In the genomic region with DNA sequence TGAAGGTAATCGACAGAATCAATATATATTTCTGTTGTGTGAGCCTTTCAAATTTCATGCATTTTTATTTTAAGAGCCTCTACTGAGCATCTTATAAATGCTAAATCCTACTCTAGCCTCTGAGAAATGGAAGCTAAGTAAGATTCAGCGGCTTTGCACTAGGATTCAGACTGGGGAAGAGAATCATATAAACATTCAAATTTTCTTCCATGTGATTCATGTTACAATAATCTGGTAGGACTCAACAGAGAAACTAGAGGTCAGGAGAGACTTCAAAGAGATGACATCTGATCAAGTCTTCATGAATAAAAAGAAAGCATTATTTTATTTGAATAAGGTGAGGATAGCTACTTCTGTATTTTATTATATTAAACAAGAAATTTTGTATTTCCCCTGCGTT, we compare ENCODE assay signal across 15 cellular contexts.
DNase-seq lines count a peak whose midpoint lies in the region; ATAC-seq and TF ChIP-seq lines count a peak whose summit lies in the region.
"Had no signal": no experiment of that assay in that cellular context is flagged by ENCODE, and none has a peak within 500 bp of the region (broad histone marks: within the 10 kb centered on the region; RNA-seq: fewer than 3 reads in every experiment).

No MANE protein-coding gene starts in this region.

- H3K27ac ChIP-seq in OCI-LY7 (ENCODE audit: low read depth, low read length, poor library complexity, severe bottlenecking) (peak overlapping the region; percentile 74), osteoblast (ENCODE audit: low read depth, low read length) (no peak overlapping the region)

- no peaks in the 10 kb centered on the region for H3K27me3 ChIP-seq in osteoblast (ENCODE audit: insufficient read depth, low read length)

- no peaks in the 10 kb centered on the region; the same call in 1 of the 2 replicates for H3K9me3 ChIP-seq in OCI-LY7 (ENCODE audit: low read length)
- no peaks in the 10 kb centered on the region for H3K9me3 ChIP-seq in osteoblast (ENCODE audit: low read depth, low read length)

- no peak for TF ChIP-seq CTCF in OCI-LY7 (conservative IDR thresholded peaks at IDR 0.05; ENCODE audit: low read length)
- no peak for TF ChIP-seq CTCF in choroid plexus epithelial cell (conservative IDR thresholded peaks at IDR 0.05; ENCODE audit: low read depth, low read length)
- TF ChIP-seq CTCF in osteoblast (IDR thresholded peaks at IDR 0.05; ENCODE audit: extremely low read depth, low read depth, low read length) = no peak

- DNase-seq in EL (peak; percentile 25), OCI-LY7 (ENCODE audit: low spot score) (no peak), choroid plexus epithelial cell (ENCODE audit: low read depth) (peak; percentile 56), osteoblast (ENCODE audit: insufficient read length, low spot score, missing footprints) (peak; percentile 23)
- DNase-seq in stimulated activated naive B cell treated with anti-CD40 and anti-IgM and Interleukin-4, amounts not matched to agents 10 μg/mL and 1 μg/mL and 100 μg/mL, for 72 hours = no peak
- DNase-seq: COR-L47, DMS153, KBM-7, NCI-H1092, NCI-H146, NCI-H2081, NCI-H774 had no signal

- H3K36me3 Mint-ChIP-seq in stimulated activated naive B cell treated with anti-CD40 and anti-IgM and Interleukin-4, amounts not matched to agents 10 μg/mL and 1 μg/mL and 100 μg/mL, for 72 hours = no peaks in the 10 kb centered on the region

- peaks cover 0 to 2% of the 10 kb centered on the region in 2 donors for H3K4me1 Mint-ChIP-seq in stimulated activated naive B cell treated with anti-CD40 and anti-IgM and Interleukin-4, amounts not matched to agents 10 μg/mL and 1 μg/mL and 100 μg/mL, for 72 hours

- H3K9me2 ChIP-seq in OCI-LY7 (ENCODE audit: insufficient read depth, low read length) = no peaks in the 10 kb centered on the region

- H2AFZ ChIP-seq in OCI-LY7 (ENCODE audit: low read length) (no peak overlapping the region), osteoblast (ENCODE audit: low read length) (no peak overlapping the region)

- no peaks in the 10 kb centered on the region for H3K79me2 ChIP-seq in OCI-LY7 (ENCODE audit: insufficient read depth, low read depth, low read length)
- H3K79me2 ChIP-seq in osteoblast (ENCODE audit: insufficient read depth, low read length) = no peaks in the 10 kb centered on the region

- H3K4me1 ChIP-seq in OCI-LY7 (ENCODE audit: insufficient read depth, low read length, poor library complexity, severe bottlenecking) (peaks cover 32% of the 10 kb centered on the region), osteoblast (ENCODE audit: insufficient read depth, low read length) (peaks cover 5% of the 10 kb centered on the region)

- no peak for ATAC-seq in SK-N-SH treated with all-trans-retinoic acid at 6 μM for 48 hours
- ATAC-seq in GM21526 (IDR thresholded peaks at IDR 0.05; ENCODE audit: low FRiP score, unreplicated experiment) = no peak
- no peak for ATAC-seq in stimulated activated naive B cell treated with anti-CD40 and anti-IgM and Interleukin-4, amounts not matched to agents 10 μg/mL and 1 μg/mL and 100 μg/mL, for 72 hours (replicated peaks)
- ATAC-seq: HCT116 had no signal

- H3K4me3 Mint-ChIP-seq in stimulated activated naive B cell treated with anti-CD40 and anti-IgM and Interleukin-4, amounts not matched to agents 10 μg/mL and 1 μg/mL and 100 μg/mL, for 72 hours = no peak overlapping the region

- intact Hi-C loops in OCI-LY7 (cut with micrococcal nuclease; ENCODE audit: unreplicated experiment) = no loop called here

- CTCF ChIA-PET in OCI-LY7 (lab: Charles Lee; ENCODE audit: unreplicated experiment) = no interaction called here

- no peak overlapping the region for H3K4me2 ChIP-seq in OCI-LY7 (ENCODE audit: low read length)
- no peak overlapping the region for H3K4me2 ChIP-seq in osteoblast (ENCODE audit: insufficient read depth, low read length)

- POLR2A ChIA-PET in OCI-LY7 (lab: Charles Lee) = interaction anchor here (0.7 to 2.8 kb wide), 7 partner anchors 8 to 98 kb away, joined by 3 to 10 read pairs (median 4); no protein-coding TSS in a partner anchor

- H3K9me3 Mint-ChIP-seq in stimulated activated naive B cell treated with anti-CD40 and anti-IgM and Interleukin-4, amounts not matched to agents 10 μg/mL and 1 μg/mL and 100 μg/mL, for 72 hours = peaks cover 9 to 11% of the 10 kb centered on the region in 2 donors

- no peak overlapping the region for H3K4me3 ChIP-seq in OCI-LY7 (ENCODE audit: low read depth, low read length, poor library complexity, severe bottlenecking)
- no peak overlapping the region for H3K4me3 ChIP-seq in choroid plexus epithelial cell (ENCODE audit: low read depth, low read length)
- H3K4me3 ChIP-seq in osteoblast (ENCODE audit: insufficient read depth, low read length) = no peak overlapping the region

- H4K20me1 ChIP-seq in OCI-LY7 (ENCODE audit: insufficient read depth, low read length) = no peaks in the 10 kb centered on the region
- H4K20me1 ChIP-seq in osteoblast (ENCODE audit: insufficient read depth, low read length) = no peaks in the 10 kb centered on the region

- H3K27ac Mint-ChIP-seq in stimulated activated naive B cell treated with anti-CD40 and anti-IgM and Interleukin-4, amounts not matched to agents 10 μg/mL and 1 μg/mL and 100 μg/mL, for 72 hours = no peak overlapping the region

- no TSS peak for BruUV-seq in OCI-LY7 (replicated peaks; lab: Mats Ljungman, UMichigan)

- H3K27me3 Mint-ChIP-seq in stimulated activated naive B cell treated with anti-CD40 and anti-IgM and Interleukin-4, amounts not matched to agents 10 μg/mL and 1 μg/mL and 100 μg/mL, for 72 hours = no peaks in the 10 kb centered on the region

- no peaks in the 10 kb centered on the region; the same call in 1 of the 2 replicates for H3K36me3 ChIP-seq in OCI-LY7 (ENCODE audit: insufficient read depth, low read length)
- no peaks in the 10 kb centered on the region for H3K36me3 ChIP-seq in osteoblast (ENCODE audit: insufficient read depth, low read length)

TF ChIP-seq in SK-N-SH treated with all-trans-retinoic acid at 6 μM for 48 hours, 23 proteins besides CTCF, POLR2A, EP300 and RAD21:
- TF ChIP-seq RARB (CRISPR knock-in tag; IDR thresholded peaks at IDR 0.05) (no peak), SNAI2 (CRISPR knock-in tag; IDR thresholded peaks at IDR 0.05) (no peak), CSDC2 (CRISPR knock-in tag; IDR thresholded peaks at IDR 0.05) (no peak), BACH2 (CRISPR knock-in tag; IDR thresholded peaks at IDR 0.05; ENCODE audit: borderline replicate concordance) (no peak)

Comparison
In these comparisons a context has a peak if more than half of its experiments do, and no peak if none do; other contexts are left out.
1. DNase-seq: peak in EL (single experiment), choroid plexus epithelial cell (single experiment) and osteoblast (single experiment); none in OCI-LY7 (single experiment) and stimulated activated naive B cell treated with anti-CD40 and anti-IgM and Interleukin-4, amounts not matched to agents 10 μg/mL and 1 μg/mL and 100 μg/mL, for 72 hours (single experiment).